15 cellular contexts compared by ENCODE assay signal in the genomic region with DNA sequence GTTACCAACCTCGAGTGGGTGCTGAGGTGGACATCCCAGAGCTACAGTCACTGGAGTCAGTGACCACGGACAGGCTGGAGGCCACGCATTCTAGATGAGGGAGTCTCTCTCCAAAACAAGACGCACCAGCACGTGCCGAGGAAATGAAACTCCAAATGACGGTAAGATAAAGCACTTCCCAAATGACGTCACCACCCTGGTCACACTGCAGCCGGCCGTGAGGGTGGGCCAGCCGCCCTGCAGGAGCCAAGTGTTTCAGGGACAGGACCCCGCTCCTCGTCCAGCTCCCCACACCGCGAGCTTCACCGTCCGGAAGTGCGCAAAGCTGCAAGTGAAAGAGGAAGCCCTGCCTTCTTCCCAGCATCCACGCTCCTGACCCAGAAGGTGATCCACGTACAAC.
"Had no signal": no experiment of that assay in that cellular context is flagged by ENCODE, and none has a peak within 500 bp of the region (broad histone marks: within the 10 kb centered on the region; RNA-seq: fewer than 3 reads in every experiment).

No MANE protein-coding gene starts in this region.

- H3K27ac Mint-ChIP-seq: activated B cell treated with CpG ODN at 0.5 μM for 24 hours; activated naive CD8-positive, alpha-beta T cell; stimulated activated memory B cell treated with anti-CD40 and anti-IgM and Interleukin-4, amounts not matched to agents 10 μg/mL and 1 μg/mL and 100 μg/mL, for 72 hours had no signal

- H3K36me3 ChIP-seq: brain microvascular endothelial cell, lower lobe of right lung had no signal

- H3K27me3 ChIP-seq: brain microvascular endothelial cell had no signal

- H3K4me2 ChIP-seq: smooth muscle cell had no signal

- H3K27ac ChIP-seq: brain microvascular endothelial cell, lower lobe of right lung had no signal

- H3K4me3 Mint-ChIP-seq: activated B cell treated with CpG ODN at 0.5 μM for 24 hours; activated naive CD8-positive, alpha-beta T cell; naive thymus-derived CD8-positive, alpha-beta T cell; stimulated activated memory B cell treated with anti-CD40 and anti-IgM and Interleukin-4, amounts not matched to agents 10 μg/mL and 1 μg/mL and 100 μg/mL, for 72 hours had no signal

- ATAC-seq: lower lobe of right lung; naive thymus-derived CD8-positive, alpha-beta T cell; right cardiac atrium; stimulated activated memory B cell treated with anti-CD40 and anti-IgM and Interleukin-4, amounts not matched to agents 10 μg/mL and 1 μg/mL and 100 μg/mL, for 72 hours had no signal

- H3K36me3 Mint-ChIP-seq: stimulated activated memory B cell treated with anti-CD40 and anti-IgM and Interleukin-4, amounts not matched to agents 10 μg/mL and 1 μg/mL and 100 μg/mL, for 72 hours had no signal

- H3K27me3 Mint-ChIP-seq: activated B cell treated with CpG ODN at 0.5 μM for 24 hours; activated naive CD8-positive, alpha-beta T cell; naive thymus-derived CD8-positive, alpha-beta T cell; progenitor cell of endocrine pancreas; stimulated activated memory B cell treated with anti-CD40 and anti-IgM and Interleukin-4, amounts not matched to agents 10 μg/mL and 1 μg/mL and 100 μg/mL, for 72 hours had no signal

- DNase-seq: activated B cell treated with CpG ODN at 0.5 μM for 24 hours; activated gamma-delta T cell; brain microvascular endothelial cell; cerebellar nuclear complex; dermis blood vessel endothelial cell; hypothalamus; lower lobe of right lung; naive thymus-derived CD8-positive, alpha-beta T cell; nucleus accumbens; right cardiac atrium; T-helper 1 cell had no signal

- H3K4me3 ChIP-seq: lower lobe of right lung, smooth muscle cell had no signal

- H3K9me3 ChIP-seq: lower lobe of right lung had no signal

- H3K9me3 Mint-ChIP-seq: activated B cell treated with CpG ODN at 0.5 μM for 24 hours; naive thymus-derived CD8-positive, alpha-beta T cell; stimulated activated memory B cell treated with anti-CD40 and anti-IgM and Interleukin-4, amounts not matched to agents 10 μg/mL and 1 μg/mL and 100 μg/mL, for 72 hours had no signal
